In genomic region chr10:67969875-67970274, GRCh38 we compare ENCODE assay signal across 18 cellular contexts.
"Had no signal": no experiment of that assay in that cellular context is flagged by ENCODE, and none has a peak within 500 bp of the region (broad histone marks: within the 10 kb centered on the region; RNA-seq: fewer than 3 reads in every experiment).

No MANE protein-coding gene starts in this region.

- H3K4me3 ChIP-seq: ascending aorta, left ventricle myocardium inferior, psoas muscle, spleen, suprapubic skin had no signal

- H3K27me3 ChIP-seq: ascending aorta, spleen, suprapubic skin had no signal

- H3K9me3 ChIP-seq: suprapubic skin had no signal

- H3K27ac Mint-ChIP-seq: memory B cell; nephron; stimulated activated naive CD8-positive, alpha-beta T cell treated with anti-CD3 and anti-CD28 coated beads, Interleukin-15, Interleukin-2, amounts not matched to agents 100 ng/mL and 50 ng/mL, for 24 hours; T-cell; type B pancreatic cell had no signal

- H3K9me3 Mint-ChIP-seq: type B pancreatic cell had no signal

- DNase-seq: activated CD4-positive, CD25-positive, alpha-beta regulatory T cell treated with anti-CD3 and anti-CD28 coated beads, Interleukin-2, amount 50 U/mL, for 72 hours; activated naive CD4-positive, alpha-beta T cell treated with Interleukin-2 at 50 U/mL for 16 hours; activated T-cell treated with anti-CD3 and anti-CD28 coated beads for 4 hours; effector CD4-positive, alpha-beta T cell; foreskin fibroblast; hypothalamus; left ventricle myocardium inferior; psoas muscle; spleen; T-cell; T1000 had no signal

- H3K4me3 Mint-ChIP-seq: memory B cell; nephron; stimulated activated naive CD8-positive, alpha-beta T cell treated with anti-CD3 and anti-CD28 coated beads, Interleukin-15, Interleukin-2, amounts not matched to agents 100 ng/mL and 50 ng/mL, for 24 hours; T-cell; type B pancreatic cell had no signal

- ATAC-seq: sciatic nerve, T-cell had no signal

- H3K4me1 ChIP-seq: ascending aorta, psoas muscle, spleen, suprapubic skin had no signal

- H3K4me1 Mint-ChIP-seq: memory B cell, nephron had no signal

- H3K27ac ChIP-seq: ascending aorta, left ventricle myocardium inferior, psoas muscle, spleen, suprapubic skin had no signal

- H3K27me3 Mint-ChIP-seq: memory B cell; stimulated activated naive CD8-positive, alpha-beta T cell treated with anti-CD3 and anti-CD28 coated beads, Interleukin-15, Interleukin-2, amounts not matched to agents 100 ng/mL and 50 ng/mL, for 24 hours; T-cell; type B pancreatic cell had no signal
